In genomic region chr7:90345548-90346319, GRCh38 we compare ENCODE assay signal across 8 cellular contexts. TPM values are rescaled to one million over a fixed set of nuclear protein-coding genes. Genes with fewer than 3 reads are reported as not detected.
A peak's percentile ranks its signal among the peaks of the same experiment; 100 is the strongest.
DNase-seq lines count a peak whose midpoint lies in the region; ATAC-seq and TF ChIP-seq lines count a peak whose summit lies in the region.

No MANE protein-coding gene starts in this region.

- H3K4me3 ChIP-seq in GM23338 = peak overlapping the region; percentile 83
- H3K4me3 ChIP-seq in LNCaP clone FGC (ENCODE audit: low read depth, low read length) = peak overlapping the region; percentile 96
- H3K4me3 ChIP-seq in prostate gland = peak overlapping the region; percentile 57 to 70

- H3K36me3 ChIP-seq in GM23338 (ENCODE audit: insufficient read depth) = no peaks in the 10 kb centered on the region
- no peaks in the 10 kb centered on the region for H3K36me3 ChIP-seq in prostate gland

- DNase-seq in NCI-H2107 treated with DMSO at 0.1 percent for 48 hours (lab: John Stamatoyannopoulos, UW; ENCODE audit: unreplicated experiment) (peak; percentile 55), NCI-H2107 (lab: John Stamatoyannopoulos, UW) (no peak), GM23338 (ENCODE audit: low spot score) (peak; percentile 40), LNCaP clone FGC (ENCODE audit: low read depth) (no peak), left ventricle myocardium superior (no peak), prostate gland (ENCODE audit: low spot score) (peak; percentile 27)
- no peak for DNase-seq in activated naive CD8-positive, alpha-beta T cell treated with anti-CD3 and anti-CD28 coated beads, Interleukin-2, amount 10 ng/mL, durations not matched to agents 7 days and 5 days
- DNase-seq in stimulated activated CD4-positive, alpha-beta T cell treated with anti-CD3 and anti-CD28 coated beads, Interleukin-4, amount 100 ng/mL, for 24 hours = no peak

- H2AFZ ChIP-seq in GM23338 = peak overlapping the region; percentile 87

- peak overlapping the region; percentile 95 for H3K4me3 Mint-ChIP-seq in GM23338
- peak overlapping the region; percentile 95 for H3K4me3 Mint-ChIP-seq in activated naive CD8-positive, alpha-beta T cell treated with anti-CD3 and anti-CD28 coated beads, Interleukin-2, amount 10 ng/mL, durations not matched to agents 7 days and 5 days

- H3K36me3 Mint-ChIP-seq in GM23338 (ENCODE audit: low read depth) = peaks cover 2% of the 10 kb centered on the region; the same call in 1 of the 3 replicates
- peaks cover 17% of the 10 kb centered on the region for H3K36me3 Mint-ChIP-seq in activated naive CD8-positive, alpha-beta T cell treated with anti-CD3 and anti-CD28 coated beads, Interleukin-2, amount 10 ng/mL, durations not matched to agents 7 days and 5 days

- peaks cover 9% of the 10 kb centered on the region; the same call in 2 of the 3 replicates for H3K4me1 Mint-ChIP-seq in GM23338
- peaks cover 21% of the 10 kb centered on the region for H3K4me1 Mint-ChIP-seq in activated naive CD8-positive, alpha-beta T cell treated with anti-CD3 and anti-CD28 coated beads, Interleukin-2, amount 10 ng/mL, durations not matched to agents 7 days and 5 days

- peak overlapping the region; percentile 91 for H3K4me2 ChIP-seq in GM23338

- H3K27ac ChIP-seq in GM23338 (ENCODE audit: low read depth) = 0 out of 2 replicates have a peak overlapping the region, but pooled peaks have one; percentile 20
- H3K27ac ChIP-seq in prostate gland = peak overlapping the region; percentile 83 to 87

- H3K27me3 ChIP-seq in GM23338 (ENCODE audit: insufficient read depth) = no peaks in the 10 kb centered on the region
- no peaks in the 10 kb centered on the region for H3K27me3 ChIP-seq in prostate gland (replicated peaks; ENCODE audit: insufficient read depth)

- POLR2A ChIA-PET in activated naive CD8-positive, alpha-beta T cell treated with anti-CD3 and anti-CD28 coated beads, Interleukin-2, amount 10 ng/mL, durations not matched to agents 7 days and 5 days (lab: Charles Lee) = interaction anchor here (0.7 to 1.5 kb wide), 4 partner anchors 22 to 1535 kb away, joined by 3 to 4 read pairs (median 3); partner anchors contain the start of gene MTERF1

- no peaks in the 10 kb centered on the region for H3K9me3 ChIP-seq in prostate gland

- intact Hi-C loops in left ventricle myocardium superior (cut with micrococcal nuclease) = loop anchor here (5.0 kb wide), 1 partner anchor 57 kb away; the partner anchor contains the start of gene CLDN12
- intact Hi-C loops in prostate gland (cut with DNase I) = loop anchor here (5.0 kb wide), 1 partner anchor 57 kb away; the partner anchor contains the start of gene CLDN12

- H3K79me2 ChIP-seq in GM23338 (replicated peaks; ENCODE audit: insufficient read depth) = peaks cover 40% of the 10 kb centered on the region

- TF ChIP-seq CTCF in GM23338 (conservative IDR thresholded peaks at IDR 0.05; ENCODE audit: low read depth in 2 of 2) = no peak
- TF ChIP-seq CTCF in LNCaP clone FGC (IDR thresholded peaks at IDR 0.05; ENCODE audit: control insufficient read depth, extremely low read depth, insufficient read depth) = no peak
- no peak for TF ChIP-seq CTCF in prostate gland (IDR thresholded peaks at IDR 0.05)

- no peaks in the 10 kb centered on the region for H3K9me3 Mint-ChIP-seq in GM23338
- no peaks in the 10 kb centered on the region for H3K9me3 Mint-ChIP-seq in activated naive CD8-positive, alpha-beta T cell treated with anti-CD3 and anti-CD28 coated beads, Interleukin-2, amount 10 ng/mL, durations not matched to agents 7 days and 5 days

- H3K4me1 ChIP-seq in GM23338 (ENCODE audit: insufficient read depth) = no peaks in the 10 kb centered on the region
- peaks cover 7% of the 10 kb centered on the region for H3K4me1 ChIP-seq in prostate gland (replicated peaks)

- H4K20me1 ChIP-seq in GM23338 (replicated peaks; ENCODE audit: insufficient read depth) = no peaks in the 10 kb centered on the region

- H3F3A ChIP-seq in GM23338 (replicated peaks; ENCODE audit: low read depth) = no peaks in the 10 kb centered on the region

- WGBS in prostate gland = 9% methylated on average over 19 of the region's 19 CpGs

- TF ChIP-seq POLR2A in prostate gland (IDR thresholded peaks at IDR 0.05) = no peak

- peaks cover 6% of the 10 kb centered on the region for H3K27me3 Mint-ChIP-seq in GM23338 (ENCODE audit: insufficient read depth, low read depth, poor library complexity)
- H3K27me3 Mint-ChIP-seq in activated naive CD8-positive, alpha-beta T cell treated with anti-CD3 and anti-CD28 coated beads, Interleukin-2, amount 10 ng/mL, durations not matched to agents 7 days and 5 days = no peaks in the 10 kb centered on the region

- H3K9me2 ChIP-seq in GM23338 (ENCODE audit: insufficient read depth) = no peaks in the 10 kb centered on the region

- ATAC-seq in GM23338 (peak; percentile 57), left ventricle myocardium superior (peak; percentile 54)
- ATAC-seq in activated naive CD8-positive, alpha-beta T cell treated with anti-CD3 and anti-CD28 coated beads, Interleukin-2, amount 10 ng/mL, durations not matched to agents 7 days and 5 days (ENCODE audit: low read depth) = peak; percentile 6

- peak overlapping the region; percentile 97 for H3K27ac Mint-ChIP-seq in GM23338
- peak overlapping the region; percentile 99 for H3K27ac Mint-ChIP-seq in activated naive CD8-positive, alpha-beta T cell treated with anti-CD3 and anti-CD28 coated beads, Interleukin-2, amount 10 ng/mL, durations not matched to agents 7 days and 5 days

TF ChIP-seq in GM23338, 12 proteins besides CTCF, POLR2A, EP300 and RAD21 (continues in another document):
- TF ChIP-seq, protein P1, sequence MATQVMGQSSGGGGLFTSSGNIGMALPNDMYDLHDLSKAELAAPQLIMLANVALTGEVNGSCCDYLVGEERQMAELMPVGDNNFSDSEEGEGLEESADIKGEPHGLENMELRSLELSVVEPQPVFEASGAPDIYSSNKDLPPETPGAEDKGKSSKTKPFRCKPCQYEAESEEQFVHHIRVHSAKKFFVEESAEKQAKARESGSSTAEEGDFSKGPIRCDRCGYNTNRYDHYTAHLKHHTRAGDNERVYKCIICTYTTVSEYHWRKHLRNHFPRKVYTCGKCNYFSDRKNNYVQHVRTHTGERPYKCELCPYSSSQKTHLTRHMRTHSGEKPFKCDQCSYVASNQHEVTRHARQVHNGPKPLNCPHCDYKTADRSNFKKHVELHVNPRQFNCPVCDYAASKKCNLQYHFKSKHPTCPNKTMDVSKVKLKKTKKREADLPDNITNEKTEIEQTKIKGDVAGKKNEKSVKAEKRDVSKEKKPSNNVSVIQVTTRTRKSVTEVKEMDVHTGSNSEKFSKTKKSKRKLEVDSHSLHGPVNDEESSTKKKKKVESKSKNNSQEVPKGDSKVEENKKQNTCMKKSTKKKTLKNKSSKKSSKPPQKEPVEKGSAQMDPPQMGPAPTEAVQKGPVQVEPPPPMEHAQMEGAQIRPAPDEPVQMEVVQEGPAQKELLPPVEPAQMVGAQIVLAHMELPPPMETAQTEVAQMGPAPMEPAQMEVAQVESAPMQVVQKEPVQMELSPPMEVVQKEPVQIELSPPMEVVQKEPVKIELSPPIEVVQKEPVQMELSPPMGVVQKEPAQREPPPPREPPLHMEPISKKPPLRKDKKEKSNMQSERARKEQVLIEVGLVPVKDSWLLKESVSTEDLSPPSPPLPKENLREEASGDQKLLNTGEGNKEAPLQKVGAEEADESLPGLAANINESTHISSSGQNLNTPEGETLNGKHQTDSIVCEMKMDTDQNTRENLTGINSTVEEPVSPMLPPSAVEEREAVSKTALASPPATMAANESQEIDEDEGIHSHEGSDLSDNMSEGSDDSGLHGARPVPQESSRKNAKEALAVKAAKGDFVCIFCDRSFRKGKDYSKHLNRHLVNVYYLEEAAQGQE (IDR thresholded peaks at IDR 0.05; ENCODE audit: unreplicated experiment) = no peak
- TF ChIP-seq ZNF331 (CRISPR knock-in tag; IDR thresholded peaks at IDR 0.05; ENCODE audit: low read depth) (no peak), EZH2phosphoT487 (IDR thresholded peaks at IDR 0.05; ENCODE audit: unreplicated experiment) (no peak), NANOG (IDR thresholded peaks at IDR 0.05; ENCODE audit: borderline replicate concordance) (no peak)

RNA-seq across cellular contexts. Expression of gene GTPBP10, which starts 0.8 kb away (rescaled TPM):
- 15.1 and 20.5 TPM in 2 replicates for total RNA-seq in GM23338 (2014; rRNA removed; shearing (Covaris generic))
- 17.9 and 23.0 TPM in 2 replicates for polyA plus RNA-seq in GM23338 (2016; fragmentation: Nextera tagmentation; extraction: Ambion mirVana)
- 10 to 100 TPM; 29.3 to 31.1 TPM for total RNA-seq in activated naive CD8-positive, alpha-beta T cell treated with anti-CD3 and anti-CD28 coated beads, Interleukin-2, amount 10 ng/mL, durations not matched to agents 7 days and 5 days
- 25.9 TPM for total RNA-seq in left ventricle myocardium superior
- 10 to 100 TPM; 16.2 to 20.4 TPM for total RNA-seq in prostate gland

RNA-seq across cellular contexts. Expression of gene FAM237B, which starts 24.6 kb away (rescaled TPM):
- 0.07 TPM in 1 of 2 replicates, not detected in the other for total RNA-seq in GM23338 (2014; rRNA removed; shearing (Covaris generic))
- polyA plus RNA-seq in GM23338 (2016; fragmentation: Nextera tagmentation; extraction: Ambion mirVana) = 0.13 TPM in 1 of 2 replicates, not detected in the other
- not detected for total RNA-seq in activated naive CD8-positive, alpha-beta T cell treated with anti-CD3 and anti-CD28 coated beads, Interleukin-2, amount 10 ng/mL, durations not matched to agents 7 days and 5 days
- total RNA-seq in left ventricle myocardium superior (not detected), prostate gland (not detected)

RNA-seq across cellular contexts. Expression of gene CLDN12, which starts 57.5 kb away (rescaled TPM):
- total RNA-seq in GM23338 (2014; rRNA removed; shearing (Covaris generic)) = 48.5 and 52.1 TPM in 2 replicates
- 16.3 and 16.6 TPM in 2 replicates for polyA plus RNA-seq in GM23338 (2016; fragmentation: Nextera tagmentation; extraction: Ambion mirVana)
- 1 to 10 TPM; 3.6 to 5.0 TPM for total RNA-seq in activated naive CD8-positive, alpha-beta T cell treated with anti-CD3 and anti-CD28 coated beads, Interleukin-2, amount 10 ng/mL, durations not matched to agents 7 days and 5 days
- total RNA-seq in left ventricle myocardium superior (34.0 TPM), prostate gland (10 to 100 TPM; 33.1 to 43.9 TPM)

Comparison
In these comparisons a context has a peak if more than half of its experiments do, and no peak if none do; other contexts are left out.
1. DNase-seq: peak in NCI-H2107 treated with DMSO at 0.1 percent for 48 hours (single experiment), GM23338 (single experiment) and prostate gland (single experiment); none in NCI-H2107 (single experiment), LNCaP clone FGC (single experiment), activated naive CD8-positive, alpha-beta T cell treated with anti-CD3 and anti-CD28 coated beads, Interleukin-2, amount 10 ng/mL, durations not matched to agents 7 days and 5 days (single experiment), left ventricle myocardium superior (single experiment) and stimulated activated CD4-positive, alpha-beta T cell treated with anti-CD3 and anti-CD28 coated beads, Interleukin-4, amount 100 ng/mL, for 24 hours (single experiment).
2. ATAC-seq: peak in every context shown above with its lines; median percentile 57 in GM23338; 54 in left ventricle myocardium superior; 6 in activated naive CD8-positive, alpha-beta T cell treated with anti-CD3 and anti-CD28 coated beads, Interleukin-2, amount 10 ng/mL, durations not matched to agents 7 days and 5 days.
3. Peak in every context shown above with its lines, with median percentiles within 50 percentile points of each other: H3K4me3 ChIP-seq.